Comparison of ENCODE assay signal across 8 cellular contexts in the genomic region with DNA sequence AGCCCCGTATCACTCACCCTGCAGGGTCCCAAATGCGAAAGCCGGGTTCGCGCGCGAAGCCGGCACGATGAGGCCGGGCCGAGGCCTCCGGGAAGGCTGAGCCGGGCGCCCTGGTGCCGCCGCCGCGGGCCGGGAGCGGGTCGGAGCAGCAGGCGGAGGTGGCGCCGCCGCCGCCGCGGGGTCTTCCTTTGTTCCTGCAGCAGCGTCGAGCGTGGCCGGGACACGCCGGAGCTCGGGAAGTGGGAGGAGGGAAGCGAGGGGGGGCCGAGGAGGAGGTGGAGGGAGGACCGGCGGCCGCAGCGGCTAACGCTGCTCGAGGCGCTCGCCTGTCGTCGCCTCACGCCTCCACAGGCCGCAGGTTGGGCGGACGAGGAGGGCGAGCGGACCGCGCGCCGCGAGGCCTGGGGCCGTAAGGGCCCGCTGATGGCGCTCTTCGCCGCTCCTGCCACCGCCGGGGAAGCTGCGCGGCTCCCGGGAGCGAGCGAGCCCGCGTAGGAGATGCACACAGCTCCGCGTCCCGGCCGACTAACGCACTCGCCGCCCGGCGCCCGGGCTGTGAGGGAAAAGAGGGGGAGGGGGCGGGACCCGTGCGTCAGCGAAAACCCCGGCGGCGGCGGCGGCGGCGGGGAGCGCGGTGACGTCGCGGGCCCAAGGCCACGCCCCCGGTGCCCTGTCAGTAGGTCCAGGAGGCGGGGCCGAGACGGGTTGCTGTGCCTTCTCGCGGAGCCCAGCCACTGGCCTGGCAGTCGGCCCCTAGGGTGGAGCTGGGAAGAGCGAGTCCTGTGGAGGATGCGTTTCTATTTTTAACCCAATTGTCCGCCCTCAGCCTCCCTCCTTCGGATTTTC. TPM values are rescaled to one million over a fixed set of nuclear protein-coding genes. Genes with fewer than 3 reads are reported as not detected.
DNase-seq lines count a peak whose midpoint lies in the region; ATAC-seq and TF ChIP-seq lines count a peak whose summit lies in the region.

A gene with protein sequence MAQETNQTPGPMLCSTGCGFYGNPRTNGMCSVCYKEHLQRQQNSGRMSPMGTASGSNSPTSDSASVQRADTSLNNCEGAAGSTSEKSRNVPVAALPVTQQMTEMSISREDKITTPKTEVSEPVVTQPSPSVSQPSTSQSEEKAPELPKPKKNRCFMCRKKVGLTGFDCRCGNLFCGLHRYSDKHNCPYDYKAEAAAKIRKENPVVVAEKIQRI (minus strand): TSS at position 530 of the 846 bp plus-strand sequence. CDS start 4,430 bp downstream, outside the sequence.

- peaks cover 0 to 8% (median 0%) of the 10 kb centered on the region in 3 donors for H3K36me3 ChIP-seq in Peyer's patch
- peaks cover 0 to 15% (median 0%) of the 10 kb centered on the region in 3 donors for H3K36me3 ChIP-seq in esophagus squamous epithelium

- in situ Hi-C loops in KBM-7 (cut with MboI; ENCODE audit: low pct_unique_long_range_greater_than_20kb, low sequenced_read_pairs): no loop called here

- H3K27me3 Mint-ChIP-seq in activated T-cell treated with anti-CD3 and anti-CD28 coated beads, Interleukin-2, amount 50 U/mL, for 72 hours (ENCODE audit: low read depth): no peaks in the 10 kb centered on the region

- ATAC-seq in GM21717 (IDR thresholded peaks at IDR 0.05; ENCODE audit: unreplicated experiment): peak; percentile 84
- ATAC-seq in activated T-cell treated with anti-CD3 and anti-CD28 coated beads, Interleukin-2, amount 50 U/mL, for 72 hours (replicated peaks in 1 of 2): peak; percentile 86

- H3K27ac Mint-ChIP-seq in activated T-cell treated with anti-CD3 and anti-CD28 coated beads, Interleukin-2, amount 50 U/mL, for 72 hours: peak within 1 kb of the TSS; percentile 98

- 0% methylated on average over 6 to 29 of the region's 110 CpGs for WGBS in esophagus squamous epithelium, 2 donors

- no peaks in the 10 kb centered on the region for H3K9me3 ChIP-seq in Peyer's patch
- H3K9me3 ChIP-seq in esophagus squamous epithelium: no peaks in the 10 kb centered on the region

- H3K4me3 ChIP-seq in Peyer's patch (peak within 1 kb of the TSS; percentile 72 to 98 (median 94)), esophagus squamous epithelium (peak within 1 kb of the TSS; percentile 63 to 97 (median 91))

- TF ChIP-seq CTCF in Peyer's patch (IDR thresholded peaks at IDR 0.05): peak in 3 of 6 experiments; percentile 11 to 25 (median 13)
- peak in 2 of 6 experiments; percentile 26 to 29 for TF ChIP-seq CTCF in esophagus squamous epithelium (IDR thresholded peaks at IDR 0.05)

- H3K4me1 Mint-ChIP-seq in activated T-cell treated with anti-CD3 and anti-CD28 coated beads, Interleukin-2, amount 50 U/mL, for 72 hours (ENCODE audit: low read depth): peaks cover 45% of the 10 kb centered on the region

- TF ChIP-seq POLR2A in Peyer's patch (IDR thresholded peaks at IDR 0.05) (peak; percentile 99 to 100), esophagus squamous epithelium (IDR thresholded peaks at IDR 0.05) (peak; percentile 95 to 100 (median 100))

- peak within 1 kb of the TSS; percentile 94 to 98 for H3K4me3 Mint-ChIP-seq in activated T-cell treated with anti-CD3 and anti-CD28 coated beads, Interleukin-2, amount 50 U/mL, for 72 hours

- peaks cover 8 to 14% of the 10 kb centered on the region in 2 donors for H3K36me3 Mint-ChIP-seq in activated T-cell treated with anti-CD3 and anti-CD28 coated beads, Interleukin-2, amount 50 U/mL, for 72 hours (ENCODE audit: insufficient read depth in 2 of 2)

- H3K4me1 ChIP-seq in Peyer's patch: peaks cover 0 to 7% (median under 1%) of the 10 kb centered on the region in 4 donors
- peaks cover 4 to 52% (median 18%) of the 10 kb centered on the region in 3 donors for H3K4me1 ChIP-seq in esophagus squamous epithelium

- intact Hi-C loops in esophagus squamous epithelium (cut with DNase I): loop anchor here (5.0 kb wide), 1 partner anchor 227 kb away; no protein-coding TSS in a partner anchor

- H3K27me3 ChIP-seq in Peyer's patch (no peaks in the 10 kb centered on the region), esophagus squamous epithelium (peaks cover 0 to 3% (median 0%) of the 10 kb centered on the region in 4 donors)

- H3K27ac ChIP-seq in Peyer's patch (peak within 1 kb of the TSS; percentile 97 to 100 (median 100)), esophagus squamous epithelium (peak within 1 kb of the TSS; percentile 100)

- no peaks in the 10 kb centered on the region for H3K9me3 Mint-ChIP-seq in activated T-cell treated with anti-CD3 and anti-CD28 coated beads, Interleukin-2, amount 50 U/mL, for 72 hours

- DNase-seq in DMS53 treated with DMSO at 0.1 percent for 48 hours (lab: John Stamatoyannopoulos, UW; ENCODE audit: unreplicated experiment) (peak; percentile 89), KBM-7 (peak; percentile 96), Peyer's patch (peak; percentile 99 to 100 (median 99)), esophagus squamous epithelium (lab: John Stamatoyannopoulos, UW) (peak; percentile 81), myocyte (ENCODE audit: low read depth) (peak; percentile 99)
- DNase-seq in activated T-cell treated with anti-CD3 and anti-CD28 coated beads, Interleukin-2, amount 50 U/mL, for 72 hours: peak; percentile 95
- DNase-seq in stimulated activated CD8-positive, alpha-beta memory T cell treated with anti-CD3 and anti-CD28 coated beads, Interleukin-7, amount 100 ng/mL, for 48 hours (ENCODE audit: extremely low read depth in 1 of 2, low read depth in 1 of 2): peak; percentile 86 to 91

RNA-seq across cellular contexts. Expression of the gene that starts here (rescaled TPM):
- total RNA-seq in Peyer's patch (100 to 1,000 TPM in 3 of 4 donors, 10 to 100 TPM in 1; 69.0 to 272 (median 135) TPM), esophagus squamous epithelium (100 to 1,000 TPM in 1 of 4 donors, 10 to 100 TPM in 3; 89.1 to 203 (median 92.0) TPM), myocyte (139 and 182 TPM in 2 replicates)
- total RNA-seq in activated T-cell treated with anti-CD3 and anti-CD28 coated beads, Interleukin-2, amount 50 U/mL, for 72 hours: 100 to 1,000 TPM; 116 to 117 TPM
- polyA plus RNA-seq in myocyte (2012): 145 TPM

Comparison
In these comparisons a context has a peak if more than half of its experiments do, and no peak if none do; other contexts are left out.
1. Peak in every context shown above with its lines: DNase-seq, ATAC-seq, H3K4me3 ChIP-seq and H3K27ac ChIP-seq.